Comparison of ENCODE assay signal across 8 cellular contexts in genomic region chr7:98294798-98295382, GRCh38. TPM values are rescaled to one million over a fixed set of nuclear protein-coding genes. Genes with fewer than 3 reads are reported as not detected.
DNase-seq lines count a peak whose midpoint lies in the region; ATAC-seq and TF ChIP-seq lines count a peak whose summit lies in the region.

No MANE protein-coding gene starts in this region.

- H3K4me2 ChIP-seq in OCI-LY1 (ENCODE audit: low read length) = no peak overlapping the region

- no peaks in the 10 kb centered on the region for H3F3A ChIP-seq in OCI-LY1 (ENCODE audit: insufficient read depth, low read length)

- no peak overlapping the region for H3K27ac ChIP-seq in OCI-LY1 (ENCODE audit: low read depth, low read length, poor library complexity, severe bottlenecking)
- H3K27ac ChIP-seq in lung (ENCODE audit: low read depth in 1 of 2, low read length in 1 of 2) = peak overlapping the region in 1 of 2 donors; percentile 32

- H4K20me1 ChIP-seq in OCI-LY1 (ENCODE audit: insufficient read depth, low read length) = no peaks in the 10 kb centered on the region

- H3K4me1 ChIP-seq in OCI-LY1 (ENCODE audit: insufficient read depth, low read length, severe bottlenecking) (no peaks in the 10 kb centered on the region), lung (ENCODE audit: control insufficient read depth in 2 of 2, insufficient read depth in 2 of 2, low read length in 2 of 2) (no peaks in the 10 kb centered on the region)

- H3K9ac ChIP-seq in OCI-LY1 (ENCODE audit: low read length) = no peak overlapping the region

- H2AFZ ChIP-seq in OCI-LY1 (ENCODE audit: low read length) = no peak overlapping the region

- peaks cover 26% of the 10 kb centered on the region for H3K36me3 ChIP-seq in BJ (ENCODE audit: control insufficient read depth, insufficient read depth, low read length)
- H3K36me3 ChIP-seq in OCI-LY1 (ENCODE audit: insufficient read depth, low read length) = no peaks in the 10 kb centered on the region
- H3K36me3 ChIP-seq in lung (ENCODE audit: control insufficient read depth in 2 of 2, insufficient read depth in 2 of 2, low read length in 2 of 2) = peaks cover 0 to 46% of the 10 kb centered on the region in 2 donors

- H3K9me3 ChIP-seq in OCI-LY1 (ENCODE audit: low read length) (no peaks in the 10 kb centered on the region), lung (ENCODE audit: control insufficient read depth in 2 of 2, insufficient read depth in 1 of 2, low read length in 1 of 2) (peaks cover 0 to 2% of the 10 kb centered on the region in 2 donors)

- CTCF ChIA-PET in BJ (lab: Yijun Ruan, JAX) = interaction anchor here (0.7 to 4.3 kb wide), 8 partner anchors 10 to 544 kb away, joined by 3 to 49 read pairs (median 4); partner anchors contain the start of gene BAIAP2L1

- WGBS in lung, 2 donors = 55 to 59% methylated on average over 14 of the region's 14 CpGs

- no peak overlapping the region for H3K4me3 Mint-ChIP-seq in chondrocyte (ENCODE audit: unreplicated experiment)

- peak; percentile 81 for TF ChIP-seq CTCF in BJ (IDR thresholded peaks at IDR 0.05; ENCODE audit: insufficient read depth, low read depth, low read length)
- peak; percentile 85 for TF ChIP-seq CTCF in OCI-LY1 (IDR thresholded peaks at IDR 0.05; ENCODE audit: low read length)
- TF ChIP-seq CTCF in chondrocyte (IDR thresholded peaks at IDR 0.05) = peak; percentile 84
- peak; percentile 30 for TF ChIP-seq CTCF in lung (IDR thresholded peaks at IDR 0.05; ENCODE audit: control extremely low read depth, extremely low read depth)

- H3K27me3 Mint-ChIP-seq in chondrocyte (ENCODE audit: low read depth) = no peaks in the 10 kb centered on the region

- TF ChIP-seq POLR2A in GM18505 (IDR thresholded peaks at IDR 0.05; ENCODE audit: borderline replicate concordance, extremely low read depth, insufficient read depth, insufficient read length) = no peak

- H3K9me3 Mint-ChIP-seq in chondrocyte (ENCODE audit: low read depth) = no peaks in the 10 kb centered on the region

- no peaks in the 10 kb centered on the region for H3K27me3 ChIP-seq in BJ (ENCODE audit: control insufficient read depth, insufficient read depth, low read length)
- H3K27me3 ChIP-seq in OCI-LY1 (ENCODE audit: insufficient read depth, low read length) = no peaks in the 10 kb centered on the region
- H3K27me3 ChIP-seq in lung (ENCODE audit: control insufficient read depth, insufficient read depth) = no peaks in the 10 kb centered on the region

- H3K4me1 Mint-ChIP-seq in chondrocyte (ENCODE audit: low read depth) = peaks cover 5% of the 10 kb centered on the region

- H3K27ac Mint-ChIP-seq in chondrocyte (ENCODE audit: unreplicated experiment) = no peak overlapping the region

- DNase-seq in BJ (ENCODE audit: low read depth) (no peak), HT1080 (ENCODE audit: low read depth) (peak; percentile 46), chondrocyte (ENCODE audit: low spot score) (no peak), lung (ENCODE audit: low spot score) (peak; percentile 58), GDM1 (lab: John Stamatoyannopoulos, UW) (no peak)

- no peaks in the 10 kb centered on the region for H3K79me2 ChIP-seq in OCI-LY1 (ENCODE audit: insufficient read depth, low read length)

- H3K9me2 ChIP-seq in OCI-LY1 (ENCODE audit: low read depth, low read length) = no peaks in the 10 kb centered on the region

- POLR2A ChIA-PET in BJ (lab: Charles Lee) = no interaction called here

- H3K36me3 Mint-ChIP-seq in chondrocyte (ENCODE audit: low read depth) = peaks cover 9% of the 10 kb centered on the region

- ATAC-seq in GM18505 (IDR thresholded peaks at IDR 0.05; ENCODE audit: unreplicated experiment) = peak; percentile 59
- peak; percentile 66 for ATAC-seq in lung (ENCODE audit: insufficient read depth, low FRiP score)
- no peak for ATAC-seq in HG03457 (IDR thresholded peaks at IDR 0.05; ENCODE audit: unreplicated experiment)

- H3K4me3 ChIP-seq in BJ (ENCODE audit: low read depth, low read length) (no peak overlapping the region), OCI-LY1 (ENCODE audit: low read depth, low read length, poor library complexity, severe bottlenecking) (no peak overlapping the region), lung (no peak overlapping the region)

RNA-seq across cellular contexts. Expression of gene BRI3, which starts 13.4 kb away (rescaled TPM):
- 150 and 163 TPM in 2 replicates for polyA plus RNA-seq in BJ (2011; rRNA removed)
- polyA minus RNA-seq in BJ (2011; rRNA and poly(A)+ RNA removed) = 75.0 and 93.9 TPM in 2 replicates
- 86.4 and 131 TPM in 2 replicates for total RNA-seq in HT1080 (2014; rRNA removed; shearing (Covaris generic))
- 82.0 and 98.4 TPM in 2 replicates for polyA plus RNA-seq in HT1080 (2015; cell fraction: cytosol; rRNA removed)
- polyA plus RNA-seq in HT1080 (2015; cell fraction: nucleus; rRNA removed) = 23.1 and 24.0 TPM in 2 replicates
- total RNA-seq in chondrocyte = 264 to 370 TPM (median 359 TPM) in 3 replicates
- 100 to 1,000 TPM in 1 of 2 donors, 10 to 100 TPM in 1; 99.7 to 441 TPM for total RNA-seq in lung
- polyA plus RNA-seq in lung = 100 to 1,000 TPM; 437 to 615 TPM

RNA-seq across cellular contexts. Expression of gene TECPR1, which starts 42.9 kb away (rescaled TPM):
- polyA plus RNA-seq in BJ (2011; rRNA removed) (2.7 and 2.8 TPM in 2 replicates), lung (10 to 100 TPM; 16.7 to 36.1 TPM)
- 3.1 and 3.9 TPM in 2 replicates for polyA minus RNA-seq in BJ (2011; rRNA and poly(A)+ RNA removed)
- total RNA-seq in HT1080 (2014; rRNA removed; shearing (Covaris generic)) = 16.4 and 17.0 TPM in 2 replicates
- 6.7 and 8.4 TPM in 2 replicates for polyA plus RNA-seq in HT1080 (2015; cell fraction: cytosol; rRNA removed)
- polyA plus RNA-seq in HT1080 (2015; cell fraction: nucleus; rRNA removed) = 25.5 and 29.0 TPM in 2 replicates
- total RNA-seq in chondrocyte (27.3 to 33.8 TPM (median 32.0 TPM) in 3 replicates), lung (10 to 100 TPM; 27.6 to 73.6 TPM)

Comparison
In these comparisons a context has a peak if more than half of its experiments do, and no peak if none do; other contexts are left out.
1. DNase-seq: peak in HT1080 (single experiment) and lung (single experiment); none in BJ (single experiment), chondrocyte (single experiment) and GDM1 (single experiment).
2. CTCF ChIP-seq: peak in every context shown above with its lines; median percentile 85 in OCI-LY1; 84 in chondrocyte; 81 in BJ; 30 in lung.